Comparison of ENCODE assay signal across 8 cellular contexts in the genomic region with DNA sequence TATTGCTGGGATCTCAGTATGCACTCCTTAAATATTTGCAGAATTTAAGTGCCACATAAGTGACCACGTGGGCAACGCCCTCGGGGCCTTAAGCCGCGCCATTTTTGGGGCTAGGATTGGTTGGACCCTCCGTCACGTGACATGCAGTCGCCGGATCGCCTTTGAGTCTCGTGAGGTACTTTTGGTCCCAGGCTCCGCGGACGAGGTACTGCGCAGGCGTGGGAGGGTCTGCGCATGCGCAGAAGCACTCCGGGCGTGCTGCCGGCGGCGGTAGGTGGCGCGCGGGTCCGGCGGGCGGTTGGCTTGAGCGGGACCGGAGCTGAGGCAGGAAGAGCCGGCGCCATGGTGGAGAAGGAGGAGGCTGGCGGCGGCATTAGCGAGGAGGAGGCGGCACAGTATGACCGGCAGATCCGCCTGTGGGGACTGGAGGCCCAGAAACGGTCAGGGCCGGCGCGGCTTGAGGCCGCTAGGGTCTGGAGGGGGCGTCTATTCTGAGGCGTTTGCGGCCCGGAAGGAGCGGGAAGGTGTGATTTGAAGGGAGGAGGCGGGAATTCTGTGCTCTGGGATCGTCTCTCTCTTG. TPM values are rescaled to one million over a fixed set of nuclear protein-coding genes. Genes with fewer than 3 reads are reported as not detected.
DNase-seq lines count a peak whose midpoint lies in the region; ATAC-seq and TF ChIP-seq lines count a peak whose summit lies in the region.

A gene (plus strand): TSS at position 247 of the 580 bp plus-strand sequence. CDS start 96 bp downstream, at position 343.

- H3K4me3 ChIP-seq in right cardiac atrium (ENCODE audit: low read length) (peak within 1 kb of the TSS; percentile 82), uterus (peak within 1 kb of the TSS; percentile 67 to 96)

- H3K36me3 ChIP-seq in uterus = no peaks in the 10 kb centered on the region

- intact Hi-C loops in right cardiac atrium (cut with DNase I) (no loop called here), uterus (cut with DNase I; ENCODE audit: low total_unique reads) (no loop called here)

- H3K27me3 ChIP-seq in right cardiac atrium (ENCODE audit: control insufficient read depth, insufficient read depth) (no peaks in the 10 kb centered on the region), uterus (no peaks in the 10 kb centered on the region)

- peak; percentile 72 to 85 for TF ChIP-seq POLR2A in uterus (IDR thresholded peaks at IDR 0.05)

- H3K9me3 ChIP-seq in right cardiac atrium (ENCODE audit: control insufficient read depth, low read length) = no peaks in the 10 kb centered on the region
- no peaks in the 10 kb centered on the region for H3K9me3 ChIP-seq in uterus

- WGBS in right cardiac atrium = under 1% methylated on average over 51 of the region's 51 CpGs

- in situ Hi-C loops in GM13977 (cut with MboI; ENCODE audit: low pct_unique_long_range_greater_than_20kb, low sequenced_read_pairs, unreplicated experiment) = no loop called here

- peak; percentile 76 for TF ChIP-seq CTCF in GM13977 (IDR thresholded peaks at IDR 0.05; ENCODE audit: extremely low read depth, insufficient read depth, missing control alignments)
- peak; percentile 69 to 92 (median 76) for TF ChIP-seq CTCF in uterus (IDR thresholded peaks at IDR 0.05)

- H3K27ac ChIP-seq in right cardiac atrium (ENCODE audit: low read length) (peak within 1 kb of the TSS; percentile 93), uterus (peak within 1 kb of the TSS; percentile 93 to 98)

- peak; percentile 98 for DNase-seq in GM13977 (ENCODE audit: low spot score)
- peak; percentile 98 for DNase-seq in NCI-H187 (lab: John Stamatoyannopoulos, UW)
- peak; percentile 82 to 96 (median 85) for DNase-seq in T-helper 2 cell
- DNase-seq in anterior cingulate cortex (lab: John Stamatoyannopoulos, UW) = peak; percentile 35 to 98 (median 89)
- DNase-seq in right cardiac atrium = peak; percentile 95 to 98 (median 97)
- peak; percentile 94 for DNase-seq in pulmonary artery endothelial cell (ENCODE audit: low read depth, low spot score)
- DNase-seq in uterus = peak; percentile 93 to 95

- ATAC-seq in HG02938 (IDR thresholded peaks at IDR 0.05; ENCODE audit: unreplicated experiment) (peak; percentile 78), right cardiac atrium (peak; percentile 95 to 96)

- peaks cover 4% of the 10 kb centered on the region for H3K4me1 ChIP-seq in right cardiac atrium (ENCODE audit: control insufficient read depth, insufficient read depth, low read length)
- peaks cover 0 to 3% of the 10 kb centered on the region in 2 donors for H3K4me1 ChIP-seq in uterus

RNA-seq across cellular contexts. Expression of the gene that starts here (rescaled TPM):
- total RNA-seq in right cardiac atrium = 10 to 100 TPM; 49.1 to 57.0 (median 53.5) TPM
- polyA plus RNA-seq in right cardiac atrium = 34.0 TPM
- total RNA-seq in pulmonary artery endothelial cell = 210 and 246 TPM in 2 replicates
- 100 to 1,000 TPM in 1 of 4 donors, 10 to 100 TPM in 3; 17.6 to 144 (median 45.6) TPM for total RNA-seq in uterus

Comparison
In these comparisons a context has a peak if more than half of its experiments do, and no peak if none do; other contexts are left out.
1. Peak in every context shown above with its lines: DNase-seq, ATAC-seq, H3K4me3 ChIP-seq and H3K27ac ChIP-seq.